In the genomic region with DNA sequence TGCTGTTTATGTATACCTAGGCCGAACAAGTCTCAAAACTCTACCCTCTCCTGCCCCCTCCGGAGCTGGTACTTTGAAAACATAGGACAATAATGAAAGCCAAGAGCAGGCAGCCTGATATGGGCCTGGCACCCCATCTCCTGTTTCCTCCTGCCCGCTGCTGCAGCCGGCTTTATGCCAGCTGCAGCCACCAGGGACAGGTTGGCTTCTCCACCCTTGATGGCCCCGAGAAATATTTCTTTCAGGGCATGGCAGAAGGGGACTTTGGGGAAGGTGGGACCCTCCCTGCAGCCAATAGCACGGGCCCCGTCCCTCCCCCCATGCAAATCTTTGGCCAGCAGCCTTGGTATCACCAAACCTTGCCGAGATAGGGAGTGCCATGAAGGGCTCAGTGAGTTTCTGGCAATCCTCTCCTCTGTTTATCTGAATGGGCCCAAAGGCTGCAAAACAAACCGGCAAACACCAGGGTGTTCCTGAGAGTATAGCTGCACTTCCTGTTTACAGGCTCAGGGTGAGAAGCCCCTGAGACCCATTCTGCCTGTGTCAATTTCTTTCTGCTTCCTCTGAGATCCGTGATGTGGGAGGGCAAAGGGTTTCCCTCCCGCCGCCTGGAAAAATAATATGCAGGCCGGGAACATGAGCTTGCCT, we compare ENCODE assay signal across 11 cellular contexts.
DNase-seq lines count a peak whose midpoint lies in the region; ATAC-seq, FAIRE-seq and TF ChIP-seq lines count a peak whose summit lies in the region.
"Had no signal": no experiment of that assay in that cellular context is flagged by ENCODE, and none has a peak within 500 bp of the region (broad histone marks: within the 10 kb centered on the region; RNA-seq: fewer than 3 reads in every experiment).

No MANE protein-coding gene starts in this region.

- H3K79me1 ChIP-seq in neuronal stem cell (ENCODE audit: low read depth, low read length), result no peaks in the 10 kb centered on the region

- H3K4me1 ChIP-seq in neuronal stem cell (ENCODE audit: control insufficient read depth in 2 of 2, insufficient read depth in 1 of 2, low read depth in 1 of 2, low read length in 2 of 2), result peaks cover 0 to 7% of the 10 kb centered on the region in 2 donors
- H3K4me1 ChIP-seq in aorta (ENCODE audit: control insufficient read depth in 1 of 2, insufficient read depth in 2 of 2, low read length in 2 of 2), result no peaks in the 10 kb centered on the region

- no peak overlapping the region for H3K27ac ChIP-seq in neuronal stem cell (replicated peaks; ENCODE audit: low read length)
- no peak overlapping the region for H3K27ac ChIP-seq in aorta (ENCODE audit: low read depth in 1 of 2, low read length in 2 of 2)

- peak overlapping the region; percentile 80 for H2AFZ ChIP-seq in neuronal stem cell (ENCODE audit: low read length)

- no peak overlapping the region for H4K8ac ChIP-seq in neuronal stem cell (ENCODE audit: low read depth, low read length)

- H2BK120ac ChIP-seq in neuronal stem cell (ENCODE audit: low read depth, low read length), result no peak overlapping the region

- H2BK15ac ChIP-seq in neuronal stem cell (ENCODE audit: low read length), result no peak overlapping the region

- H3K27me3 ChIP-seq in neuronal stem cell (ENCODE audit: control insufficient read depth in 3 of 3, insufficient read depth in 3 of 3, low read depth in 1 of 3, low read length in 3 of 3), result no peaks in the 10 kb centered on the region
- H3K27me3 ChIP-seq in aorta (ENCODE audit: control insufficient read depth in 1 of 2, insufficient read depth in 2 of 2, low read length in 1 of 2), result no peaks in the 10 kb centered on the region

- H3K4me2 ChIP-seq in neuronal stem cell (ENCODE audit: insufficient read depth, low read length, poor library complexity, severe bottlenecking), result no peak overlapping the region

- no peak for TF ChIP-seq POLR2A in GM12891 (IDR thresholded peaks at IDR 0.05; ENCODE audit: low read depth, low read length)

- H3K18ac ChIP-seq in neuronal stem cell (ENCODE audit: low read length), result peak overlapping the region; percentile 13

- peak overlapping the region; percentile 10 for H3K9ac ChIP-seq in neuronal stem cell (ENCODE audit: low read depth, low read length, poor library complexity)

- H3K36me3 ChIP-seq in neuronal stem cell (replicated peaks in 1 of 2; ENCODE audit: control insufficient read depth in 2 of 2, insufficient read depth in 2 of 2, low read length in 2 of 2) (no peaks in the 10 kb centered on the region), aorta (ENCODE audit: control insufficient read depth in 1 of 2, insufficient read depth in 2 of 2, low read length in 1 of 2) (no peaks in the 10 kb centered on the region)

- ATAC-seq in HG02885 (IDR thresholded peaks at IDR 0.05; ENCODE audit: poor library complexity, unreplicated experiment) (peak; percentile 45), aorta (ENCODE audit: low FRiP score) (no peak), HG02870 (IDR thresholded peaks at IDR 0.05; ENCODE audit: unreplicated experiment) (no peak)

- peaks cover 0 to 2% of the 10 kb centered on the region in 2 donors for H3K9me3 ChIP-seq in neuronal stem cell (replicated peaks in 1 of 2; ENCODE audit: control insufficient read depth in 2 of 2, insufficient read depth in 1 of 2, low read depth in 1 of 2, low read length in 2 of 2)
- H3K9me3 ChIP-seq in aorta (ENCODE audit: control insufficient read depth, low read length), result no peaks in the 10 kb centered on the region

- H3K14ac ChIP-seq in neuronal stem cell (ENCODE audit: low read length), result no peak overlapping the region

- no peak for DNase-seq in GM12891 (ENCODE audit: insufficient read length, low spot score)
- peak; percentile 24 for DNase-seq in dermis blood vessel endothelial cell
- no peak for DNase-seq in neuronal stem cell (ENCODE audit: low spot score)
- no peak for DNase-seq in aorta
- no peak for DNase-seq in stimulated activated CD4-positive, alpha-beta T cell treated with anti-CD3 and anti-CD28 coated beads, Interleukin-12 subunit alpha, Interleukin-12 subunit beta, amount 100 ng/mL, for 4 hours
- DNase-seq in H4 (ENCODE audit: low spot score), result no peak
- DNase-seq: HCEC 1CT; stimulated activated CD4-positive, alpha-beta T cell treated with anti-CD3 and anti-CD28 coated beads, Interleukin-2, amount 100 ng/mL, for 24 hours; SW 1271 had no signal

- intact Hi-C loops in aorta (cut with DNase I), result no loop called here

- WGBS in neuronal stem cell (ENCODE audit: extremely low coverage in 2 of 2, insufficient read length in 2 of 2, insufficient replicate concordance in 1 of 2), 2 donors, result no CpG with 5 or more reads among the region's 13 CpGs
- WGBS in aorta, 2 donors, result 40 to 46% methylated on average over 13 of the region's 13 CpGs

- no peak overlapping the region for H2BK12ac ChIP-seq in neuronal stem cell (ENCODE audit: low read length)

- no peak overlapping the region for H3K4ac ChIP-seq in neuronal stem cell (ENCODE audit: low read length)

- peak overlapping the region; percentile 56 for H2AK5ac ChIP-seq in neuronal stem cell (ENCODE audit: low read depth, low read length)

- H2BK5ac ChIP-seq in neuronal stem cell (ENCODE audit: low read length), result no peak overlapping the region

- peak; percentile 88 for FAIRE-seq in GM12891 (lab: Jason Lieb, UNC)

- no peak overlapping the region for H4K91ac ChIP-seq in neuronal stem cell (ENCODE audit: low read depth, low read length, poor library complexity)

- H3K23ac ChIP-seq in neuronal stem cell (ENCODE audit: low read depth, low read length, poor library complexity), result no peak overlapping the region

- no peak overlapping the region for H3K4me3 ChIP-seq in neuronal stem cell (ENCODE audit: low read length in 2 of 2)
- H3K4me3 ChIP-seq in aorta (ENCODE audit: low read length in 2 of 2), result no peak overlapping the region

TF ChIP-seq in GM12891, 5 proteins besides CTCF, POLR2A, EP300 and RAD21:
- TF ChIP-seq POLR2AphosphoS5 (IDR thresholded peaks at IDR 0.05; ENCODE audit: low read depth, low read length) (no peak), TAF1 (IDR thresholded peaks at IDR 0.05; ENCODE audit: low read depth, low read length) (0 out of 2 replicates have a peak, but pooled peaks have one; percentile 37), PAX5 (IDR thresholded peaks at IDR 0.05; ENCODE audit: insufficient read depth, low read length, severe bottlenecking) (no peak), SPI1 (IDR thresholded peaks at IDR 0.05; ENCODE audit: low read depth, low read length) (peak; percentile 86), POU2F2 (IDR thresholded peaks at IDR 0.05; ENCODE audit: low read depth, low read length) (no peak)
